10 cellular contexts compared by ENCODE assay signal in the genomic region with DNA sequence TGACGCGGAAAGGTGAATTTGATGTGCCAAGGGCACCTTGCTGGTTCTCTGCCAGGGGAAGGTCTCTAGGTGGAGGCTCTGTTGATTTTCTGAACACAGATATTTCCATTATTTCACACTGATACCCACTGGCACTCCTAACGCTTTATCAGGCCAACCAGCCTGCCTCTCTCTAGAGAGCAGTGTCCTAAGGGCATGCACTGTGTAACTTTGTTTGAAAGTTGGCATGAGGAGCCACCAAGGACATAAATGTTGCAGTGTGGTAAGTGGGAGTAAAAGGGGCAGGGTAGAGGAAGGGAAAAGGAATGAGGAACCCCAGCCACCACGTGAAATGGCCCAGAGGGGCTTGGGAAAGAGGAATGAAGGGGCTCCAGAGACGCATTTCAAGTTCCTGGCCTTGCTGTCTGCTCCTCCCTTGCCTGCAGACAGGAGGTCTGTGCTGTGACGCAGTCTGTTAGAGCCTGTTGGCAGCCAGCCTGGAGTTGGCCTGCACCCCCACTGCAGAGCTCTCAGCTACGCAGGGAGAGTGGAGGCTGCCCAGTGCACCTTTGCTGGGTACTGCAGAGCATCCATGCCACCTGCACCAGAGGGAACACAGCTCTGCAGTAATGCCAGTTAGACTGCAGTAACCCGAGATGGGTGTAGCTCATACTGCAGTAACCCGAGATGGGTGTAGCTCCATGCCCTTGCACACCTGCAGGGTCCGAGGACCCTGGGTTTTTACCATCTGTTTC.
DNase-seq lines count a peak whose midpoint lies in the region; TF ChIP-seq lines count a peak whose summit lies in the region.
"Had no signal": no experiment of that assay in that cellular context is flagged by ENCODE, and none has a peak within 500 bp of the region (broad histone marks: within the 10 kb centered on the region; RNA-seq: fewer than 3 reads in every experiment).

No MANE protein-coding gene starts in this region.

- H3K4me3 Mint-ChIP-seq in H9, result no peak overlapping the region

- no peak for TF ChIP-seq CTCF in H9 (conservative IDR thresholded peaks at IDR 0.05)
- TF ChIP-seq CTCF in retinal pigment epithelial cell (conservative IDR thresholded peaks at IDR 0.05; ENCODE audit: low read depth, low read length), result no peak
- no peak for TF ChIP-seq CTCF in tibial nerve (IDR thresholded peaks at IDR 0.05)

- H3K4me1 ChIP-seq in H9 (ENCODE audit: insufficient read depth, low read length) (peaks cover 4% of the 10 kb centered on the region), HAP-1 (no peaks in the 10 kb centered on the region), tibial nerve (no peaks in the 10 kb centered on the region)

- H3K4me3 ChIP-seq in retinal pigment epithelial cell (ENCODE audit: low read length) (no peak overlapping the region), HAP-1 (no peak overlapping the region), tibial nerve (no peak overlapping the region)
- H3K4me3 ChIP-seq: esophagus muscularis mucosa had no signal

- H3K9me3 Mint-ChIP-seq in H9, result no peaks in the 10 kb centered on the region

- H3K9me3 ChIP-seq in H9 (ENCODE audit: control insufficient read depth, low read depth, low read length) (no peaks in the 10 kb centered on the region), HAP-1 (no peaks in the 10 kb centered on the region), tibial nerve (no peaks in the 10 kb centered on the region)
- H3K9me3 ChIP-seq: esophagus muscularis mucosa had no signal

- H2BK12ac ChIP-seq in H9 (ENCODE audit: insufficient read length, low read depth, low read length), result no peak overlapping the region

- H3K56ac ChIP-seq in H9 (ENCODE audit: insufficient read length, low read depth, low read length), result no peak overlapping the region

- H3K27me3 ChIP-seq in H9 (ENCODE audit: insufficient read depth, low read length) (no peaks in the 10 kb centered on the region), HAP-1 (ENCODE audit: low read depth) (no peaks in the 10 kb centered on the region), tibial nerve (no peaks in the 10 kb centered on the region)
- H3K27me3 ChIP-seq: esophagus muscularis mucosa had no signal

- H3K27ac Mint-ChIP-seq in H9, result peak overlapping the region in 1 of 3 experiments; percentile 73; a peak in 2 of 7 replicates

- H3K27ac ChIP-seq in H9 (ENCODE audit: insufficient read length, low read depth, low read length), result no peak overlapping the region
- no peak overlapping the region for H3K27ac ChIP-seq in tibial nerve
- H3K27ac ChIP-seq: esophagus muscularis mucosa had no signal

- H4K20me1 ChIP-seq in H9 (ENCODE audit: control insufficient read depth, insufficient read depth, insufficient read length), result no peaks in the 10 kb centered on the region

- no peak overlapping the region for H4K91ac ChIP-seq in H9 (ENCODE audit: insufficient read length, low read depth, low read length)

- no peak for TF ChIP-seq EP300 in tibial nerve (IDR thresholded peaks at IDR 0.05)

- H3K14ac ChIP-seq in H9 (ENCODE audit: insufficient read depth, low read length), result no peak overlapping the region

- H3K4ac ChIP-seq in H9 (ENCODE audit: low read depth, low read length), result no peak overlapping the region

- H2BK5ac ChIP-seq in H9 (ENCODE audit: insufficient read length, low read length), result no peak overlapping the region

- in situ Hi-C loops in HAP-1 (cut with MboI; ENCODE audit: low sequenced_read_pairs), result no loop called here

- no peak overlapping the region for H3T11ph ChIP-seq in H9 (ENCODE audit: low read length)

- no CpG with 5 or more reads among the region's 10 CpGs for WGBS in H9 (ENCODE audit: extremely low coverage, insufficient read length, low lambda C conversion rate)
- whole genome bisulfite sequencing in tibial nerve, 2 donors, result 38 to 45% methylated on average over 8 to 10 of the region's 10 CpGs

- H2BK120ac ChIP-seq in H9 (ENCODE audit: low read depth, low read length, poor library complexity, severe bottlenecking), result no peak overlapping the region

- no peak overlapping the region for H2BK15ac ChIP-seq in H9 (ENCODE audit: low read depth, low read length)

- no peaks in the 10 kb centered on the region for H3K79me1 ChIP-seq in H9 (ENCODE audit: insufficient read depth, low read depth, low read length, poor library complexity, severe bottlenecking)

- no peak overlapping the region for H3K4me2 ChIP-seq in H9 (ENCODE audit: insufficient read depth, insufficient read length, low read length)

- no peaks in the 10 kb centered on the region for H3K36me3 Mint-ChIP-seq in H9 (ENCODE audit: insufficient read depth in 1 of 3, low read depth in 3 of 3)

- DNase-seq in H9, result peak; percentile 64
- peak; percentile 93 to 97 for DNase-seq in SHP77 (lab: John Stamatoyannopoulos, UW)
- peak; percentile 86 for DNase-seq in cardiac septum (ENCODE audit: low spot score)
- peak; percentile 52 for DNase-seq in retinal pigment epithelial cell (ENCODE audit: low read depth)
- DNase-seq in NOMO-1 treated with dmso at 0.1 percent for 144 hours (lab: John Stamatoyannopoulos, UW; ENCODE audit: unreplicated experiment), result no peak
- DNase-seq in NCI-H524 treated with DMSO at 0.1 percent for 48 hours (lab: John Stamatoyannopoulos, UW), result no peak
- DNase-seq in HAP-1 (ENCODE audit: low spot score in 2 of 2), result no peak
- no peak for DNase-seq in tibial nerve (ENCODE audit: low spot score in 2 of 2)
- DNase-seq: activated CD4-positive, CD25-positive, alpha-beta regulatory T cell treated with anti-CD3 and anti-CD28 coated beads, Interleukin-2, amount 50 U/mL, for 72 hours had no signal

- no peak overlapping the region for H4K8ac ChIP-seq in H9 (replicated peaks; ENCODE audit: insufficient read length, low read depth, low read length)

- no peak overlapping the region for H3K23ac ChIP-seq in H9 (ENCODE audit: insufficient read length, low read depth, low read length)

- intact Hi-C loops in cardiac septum (cut with DNase I), result no loop called here

- 0 out of 2 replicates have a peak, but pooled peaks cover 2% of the 10 kb centered on the region for H3K27me3 Mint-ChIP-seq in H9 (ENCODE audit: low read depth)

- peaks cover 25 to 26% of the 10 kb centered on the region in 2 experiments for H3K4me1 Mint-ChIP-seq in H9

- no peak overlapping the region for H2BK20ac ChIP-seq in H9 (ENCODE audit: low read depth, low read length, poor library complexity, severe bottlenecking)

- H4K5ac ChIP-seq in H9 (ENCODE audit: insufficient read length, low read depth, low read length), result no peak overlapping the region

- H3K23me2 ChIP-seq in H9 (ENCODE audit: insufficient read length, low read depth, low read length, poor library complexity, severe bottlenecking), result no peaks in the 10 kb centered on the region

- no peaks in the 10 kb centered on the region for H3K79me2 ChIP-seq in H9 (ENCODE audit: insufficient read depth, low read length)

- no peak overlapping the region for H2AFZ ChIP-seq in H9 (ENCODE audit: low read length)

- no peak overlapping the region for H3K18ac ChIP-seq in H9 (ENCODE audit: insufficient read length, low read depth, low read length)

- TF ChIP-seq POLR2A in tibial nerve (IDR thresholded peaks at IDR 0.05), result no peak

- H3K36me3 ChIP-seq in HAP-1 (replicated peaks) (no peaks in the 10 kb centered on the region), tibial nerve (no peaks in the 10 kb centered on the region)
- H3K36me3 ChIP-seq: esophagus muscularis mucosa had no signal

- H2AK5ac ChIP-seq in H9 (ENCODE audit: insufficient read length, low read length), result no peak overlapping the region

- no peak overlapping the region for H3K9ac ChIP-seq in H9 (ENCODE audit: extremely low read depth, insufficient read length, low read length)

Comparison
In these comparisons a context has a peak if more than half of its experiments do, and no peak if none do; other contexts are left out.
1. DNase-seq: peak in H9 (single experiment), SHP77 (2 of 2), cardiac septum (single experiment) and retinal pigment epithelial cell (single experiment); none in NOMO-1 treated with dmso at 0.1 percent for 144 hours (single experiment), NCI-H524 treated with DMSO at 0.1 percent for 48 hours (single experiment), HAP-1 (0 of 2) and tibial nerve (0 of 2).